Comparison of ENCODE assay signal across 1 cellular context in genomic region chr10:89861199-89861573, GRCh38.
A peak's percentile ranks its signal among the peaks of the same experiment; 100 is the strongest.
TF ChIP-seq lines count a peak whose summit lies in the region.

No MANE protein-coding gene starts in this region.

TF ChIP-seq in GM12878, 131 proteins besides CTCF, POLR2A, EP300 and RAD21 (continued from another document):
- peak; percentile 25; the same call in 1 of the 2 replicates for TF ChIP-seq NBN (IDR thresholded peaks at IDR 0.05)
